In the genomic region with DNA sequence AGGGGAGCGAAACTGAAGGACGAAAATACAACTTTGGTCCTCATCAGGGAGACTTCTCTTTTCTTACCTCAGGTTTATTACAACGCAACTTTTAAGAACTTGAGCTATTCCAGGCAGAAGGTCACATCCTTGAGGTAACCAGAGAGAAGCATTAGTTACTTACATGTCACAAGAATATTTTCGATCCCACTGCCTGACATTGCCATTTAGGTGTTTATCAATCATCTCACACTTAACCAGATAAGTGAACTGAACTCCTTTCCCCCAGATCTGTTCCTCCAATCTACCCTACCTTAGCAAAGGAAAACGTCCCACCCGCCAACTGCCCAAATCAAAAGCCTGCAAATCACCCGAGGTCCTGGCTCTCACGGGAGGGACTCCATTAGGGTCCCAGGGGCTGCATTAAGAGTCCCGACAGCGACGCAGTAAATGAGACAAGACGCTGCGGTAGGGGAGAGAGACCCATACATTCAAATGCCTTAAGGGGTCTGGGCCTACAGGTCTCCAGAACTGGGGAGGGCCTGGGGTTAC, we compare ENCODE assay signal across 8 cellular contexts. TPM values are rescaled to one million over a fixed set of nuclear protein-coding genes. Genes with fewer than 3 reads are reported as not detected.
DNase-seq lines count a peak whose midpoint lies in the region; ATAC-seq, FAIRE-seq and TF ChIP-seq lines count a peak whose summit lies in the region.

No MANE protein-coding gene starts in this region.

- no peak for ATAC-seq in GM21717 (IDR thresholded peaks at IDR 0.05; ENCODE audit: unreplicated experiment)

- H3K9me3 ChIP-seq in AG04450 (ENCODE audit: control insufficient read depth, insufficient read depth, low read length), result peaks cover 4% of the 10 kb centered on the region
- no peaks in the 10 kb centered on the region for H3K9me3 ChIP-seq in muscle layer of colon (ENCODE audit: low read length)

- POLR2A ChIA-PET in AG04450 (lab: Yijun Ruan, JAX), result no interaction called here

- no peak overlapping the region for H3K27ac ChIP-seq in AG04450 (ENCODE audit: low read depth, low read length)
- no peak overlapping the region; the same call in 1 of the 2 replicates for H3K27ac ChIP-seq in HL-60 (replicated peaks)
- H3K27ac ChIP-seq in muscle layer of colon (ENCODE audit: low read depth, low read length), result peak overlapping the region; percentile 75

- H3K36me3 ChIP-seq in bronchial epithelial cell (ENCODE audit: control insufficient read depth, insufficient read depth, low read length), result no peaks in the 10 kb centered on the region
- H3K36me3 ChIP-seq in muscle layer of colon (ENCODE audit: insufficient read depth, low read length), result no peaks in the 10 kb centered on the region

- peak overlapping the region; percentile 84 for H3K4me3 ChIP-seq in AG04450 (ENCODE audit: low read depth, low read length)
- peak overlapping the region; percentile 92 for H3K4me3 ChIP-seq in HL-60 (replicated peaks; ENCODE audit: insufficient read depth, low read length)
- peak overlapping the region; percentile 52 for H3K4me3 ChIP-seq in bronchial epithelial cell (ENCODE audit: low read depth, low read length)
- H3K4me3 ChIP-seq in muscle layer of colon (ENCODE audit: low read depth in 1 of 2, low read length in 2 of 2), result peak overlapping the region; percentile 54 to 68

- DNase-seq in AG04450 (ENCODE audit: low read depth, low spot score), result no peak
- no peak for DNase-seq in HL-60 (ENCODE audit: low read depth in 1 of 2, low spot score in 1 of 2)
- no peak for DNase-seq in bronchial epithelial cell (ENCODE audit: low read depth)
- DNase-seq in DMS53 treated with DMSO at 0.1 percent for 48 hours (lab: John Stamatoyannopoulos, UW; ENCODE audit: unreplicated experiment), result no peak
- no peak for DNase-seq in NCI-H2227 (lab: John Stamatoyannopoulos, UW; ENCODE audit: unreplicated experiment)
- no peak for DNase-seq in stimulated activated CD4-positive, alpha-beta T cell treated with anti-CD3 and anti-CD28 coated beads, Interleukin-4, amount 100 ng/mL, for 1 hour

- peaks cover 3% of the 10 kb centered on the region for H3K27me3 ChIP-seq in AG04450 (ENCODE audit: control insufficient read depth, insufficient read depth, low read length)
- H3K27me3 ChIP-seq in HL-60 (ENCODE audit: insufficient read depth, poor library complexity, severe bottlenecking), result no peaks in the 10 kb centered on the region
- no peaks in the 10 kb centered on the region for H3K27me3 ChIP-seq in bronchial epithelial cell (ENCODE audit: control insufficient read depth, insufficient read depth, low read length)
- H3K27me3 ChIP-seq in muscle layer of colon (ENCODE audit: control insufficient read depth in 1 of 2, insufficient read depth in 2 of 2, low read length in 2 of 2), result no peaks in the 10 kb centered on the region

- no peak for TF ChIP-seq CTCF in AG04450 (IDR thresholded peaks at IDR 0.05; ENCODE audit: low read depth, low read length)
- no peak for TF ChIP-seq CTCF in HL-60 (IDR thresholded peaks at IDR 0.05; ENCODE audit: insufficient read depth, low read length)
- TF ChIP-seq CTCF in bronchial epithelial cell (IDR thresholded peaks at IDR 0.05; ENCODE audit: insufficient read depth, low read length, severe bottlenecking), result no peak

- no peaks in the 10 kb centered on the region for H3K4me1 ChIP-seq in muscle layer of colon (ENCODE audit: insufficient read depth, low read length)

- no peak for FAIRE-seq in bronchial epithelial cell (lab: Jason Lieb, UNC)

- CTCF ChIA-PET in AG04450 (lab: Charles Lee), result interaction anchor here (1.2 to 2.3 kb wide), 5 partner anchors 9 to 177 kb away, joined by 4 to 15 read pairs (median 7); no protein-coding TSS in a partner anchor

- H3K9ac ChIP-seq in muscle layer of colon (ENCODE audit: low read length), result no peak overlapping the region

RNA-seq across cellular contexts. Expression of a gene that starts 0.7 kb away (rescaled TPM):
- 1.6 and 2.3 TPM in 2 replicates for polyA plus RNA-seq in AG04450 (2011; rRNA removed)
- polyA minus RNA-seq in AG04450 (2011; rRNA and poly(A)+ RNA removed), result 2.3 and 5.0 TPM in 2 replicates
- 0.26 TPM in 2 replicates for total RNA-seq in bronchial epithelial cell

RNA-seq across cellular contexts. Expression of a gene that starts 12.3 kb away (rescaled TPM):
- not detected in 2 replicates for polyA plus RNA-seq in AG04450 (2011; rRNA removed)
- not detected in 2 replicates for polyA minus RNA-seq in AG04450 (2011; rRNA and poly(A)+ RNA removed)
- total RNA-seq in bronchial epithelial cell, result not detected in 2 replicates

RNA-seq across cellular contexts. Expression of a gene that starts 51.3 kb away (rescaled TPM):
- polyA plus RNA-seq in AG04450 (2011; rRNA removed), result 0.24 TPM in 1 of 2 replicates, not detected in the other
- polyA minus RNA-seq in AG04450 (2011; rRNA and poly(A)+ RNA removed), result 0.26 and 0.37 TPM in 2 replicates
- total RNA-seq in bronchial epithelial cell, result not detected in 2 replicates
